10 cellular contexts compared by ENCODE assay signal in the genomic region with DNA sequence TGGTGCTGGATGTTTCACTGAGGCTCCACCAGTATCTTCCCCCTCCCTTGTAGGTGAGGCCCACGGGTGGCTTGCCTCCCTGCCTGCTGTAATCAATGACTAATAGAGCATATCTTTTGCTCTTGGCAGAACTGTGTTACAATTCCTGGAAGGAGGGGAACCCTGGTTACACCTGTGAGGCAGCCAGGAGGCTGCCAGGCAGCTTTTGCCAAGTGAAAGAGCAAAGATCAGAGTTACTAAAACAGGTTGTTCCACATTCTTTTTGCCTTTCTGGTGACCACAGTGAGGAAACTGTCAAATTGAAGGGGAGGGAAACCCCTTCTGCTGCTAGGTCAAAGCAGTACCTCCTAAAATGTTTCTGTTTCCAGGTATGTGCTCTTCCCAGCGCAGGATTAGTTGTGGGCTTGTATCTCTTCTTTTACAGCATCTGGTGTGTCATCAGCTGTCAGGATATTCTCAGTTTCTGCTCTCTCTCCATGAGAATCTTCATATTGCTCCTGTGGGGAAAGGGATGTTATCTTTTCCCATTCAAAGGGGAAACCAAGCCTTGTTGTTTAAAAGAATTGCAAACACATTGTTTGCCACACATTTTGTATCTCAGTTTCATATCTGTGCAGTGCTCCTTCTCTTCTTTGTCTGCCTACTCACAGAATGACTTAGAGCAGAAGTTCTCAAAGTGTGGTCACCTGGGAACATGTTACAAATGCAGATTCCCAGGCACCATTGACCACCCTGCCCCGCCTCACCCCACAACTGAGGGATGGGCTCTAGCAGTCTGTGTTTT.
A peak's percentile ranks its signal among the peaks of the same experiment; 100 is the strongest.
DNase-seq lines count a peak whose midpoint lies in the region; ATAC-seq and TF ChIP-seq lines count a peak whose summit lies in the region.
"Had no signal": no experiment of that assay in that cellular context is flagged by ENCODE, and none has a peak within 500 bp of the region (broad histone marks: within the 10 kb centered on the region; RNA-seq: fewer than 3 reads in every experiment).

No MANE protein-coding gene starts in this region.

- ATAC-seq in GM21529 (IDR thresholded peaks at IDR 0.05; ENCODE audit: unreplicated experiment) (peak; percentile 80), left lobe of liver (peak; percentile 95)
- ATAC-seq in naive thymus-derived CD8-positive, alpha-beta T cell = no peak

- H3K27me3 Mint-ChIP-seq in naive thymus-derived CD8-positive, alpha-beta T cell = peaks cover 2 to 24% (median 13%) of the 10 kb centered on the region in 5 donors

- DNase-seq in GM13977 (ENCODE audit: low spot score) = peak; percentile 23
- DNase-seq in NCI-H146 (lab: John Stamatoyannopoulos, UW) = peak; percentile 46
- peak; percentile 85 for DNase-seq in left lobe of liver (ENCODE audit: low spot score)
- no peak for DNase-seq in naive thymus-derived CD8-positive, alpha-beta T cell
- DNase-seq in occipital lobe (lab: John Stamatoyannopoulos, UW) = no peak
- DNase-seq in NCI-H524 (lab: John Stamatoyannopoulos, UW) = no peak
- DNase-seq in 8988T = no peak
- DNase-seq: stimulated activated CD4-positive, alpha-beta T cell treated with anti-CD3 and anti-CD28 coated beads, Interleukin-4, amount 100 ng/mL, for 1 hour had no signal

- POLR2A ChIA-PET in naive thymus-derived CD8-positive, alpha-beta T cell (lab: Charles Lee) = no interaction called here

- TF ChIP-seq CTCF in GM13977 (IDR thresholded peaks at IDR 0.05; ENCODE audit: extremely low read depth, insufficient read depth, missing control alignments) = no peak

- H3K4me3 Mint-ChIP-seq in naive thymus-derived CD8-positive, alpha-beta T cell = no peak overlapping the region
- H3K4me3 Mint-ChIP-seq: activated T-helper 1 cell treated with anti-CD3 and anti-CD28 coated beads, Interleukin-12 subunit alpha, Interleukin-12 subunit beta, Interleukin-2, Interleukin-4 antibody, amounts not matched to agents 30 ng/mL and 10 ng/mL and 1 ng/mL, durations not matched to agents 14 hours and 24 hours and 36 hours had no signal

- in situ Hi-C loops in GM13977 (cut with MboI; ENCODE audit: low pct_unique_long_range_greater_than_20kb, low sequenced_read_pairs, unreplicated experiment) = no loop called here

- no peaks in the 10 kb centered on the region for H3K9me3 Mint-ChIP-seq in naive thymus-derived CD8-positive, alpha-beta T cell
- H3K9me3 Mint-ChIP-seq: activated T-helper 1 cell treated with anti-CD3 and anti-CD28 coated beads, Interleukin-12 subunit alpha, Interleukin-12 subunit beta, Interleukin-2, Interleukin-4 antibody, amounts not matched to agents 30 ng/mL and 10 ng/mL and 1 ng/mL, durations not matched to agents 14 hours and 24 hours and 36 hours had no signal

- peaks cover 0 to 2% (median 0%) of the 10 kb centered on the region in 4 donors for H3K4me1 Mint-ChIP-seq in naive thymus-derived CD8-positive, alpha-beta T cell

- H3K36me3 Mint-ChIP-seq in naive thymus-derived CD8-positive, alpha-beta T cell = no peaks in the 10 kb centered on the region

- H3K27ac Mint-ChIP-seq in naive thymus-derived CD8-positive, alpha-beta T cell = peak overlapping the region in 3 of 10 donors; percentile 29 to 46 (median 40)
- H3K27ac Mint-ChIP-seq: activated T-helper 1 cell treated with anti-CD3 and anti-CD28 coated beads, Interleukin-12 subunit alpha, Interleukin-12 subunit beta, Interleukin-2, Interleukin-4 antibody, amounts not matched to agents 30 ng/mL and 10 ng/mL and 1 ng/mL, durations not matched to agents 14 hours and 24 hours and 36 hours had no signal

Comparison
In these comparisons a context has a peak if more than half of its experiments do, and no peak if none do; other contexts are left out.
1. DNase-seq: peak in GM13977 (single experiment), NCI-H146 (single experiment) and left lobe of liver (single experiment); none in naive thymus-derived CD8-positive, alpha-beta T cell (0 of 10), occipital lobe (single experiment), NCI-H524 (0 of 2) and 8988T (single experiment).
2. ATAC-seq: peak in GM21529 (single experiment) and left lobe of liver (single experiment); none in naive thymus-derived CD8-positive, alpha-beta T cell (0 of 2).